ENCODE assay signal across 24 cellular contexts in genomic region chr6:70657706-70658105, GRCh38.
"Had no signal": no experiment of that assay in that cellular context is flagged by ENCODE, and none has a peak within 500 bp of the region (broad histone marks: within the 10 kb centered on the region; RNA-seq: fewer than 3 reads in every experiment).

No MANE protein-coding gene starts in this region.

- H3K27me3 Mint-ChIP-seq: activated CD8-positive, alpha-beta T cell treated with anti-CD3 and anti-CD28 coated beads for 36 hours had no signal

- ATAC-seq: activated CD8-positive, alpha-beta T cell treated with anti-CD3 and anti-CD28 coated beads for 36 hours; left cardiac atrium; mucosa of descending colon; stimulated activated naive CD8-positive, alpha-beta T cell treated with anti-CD3 and anti-CD28 coated beads, Interleukin-15, Interleukin-2, amounts not matched to agents 100 U/mL and 50 U/mL, for 24 hours had no signal

- H3K27ac ChIP-seq: brain microvascular endothelial cell, dorsolateral prefrontal cortex, prostate gland, right atrium auricular region, tibial nerve, uterus had no signal

- H3K9me3 ChIP-seq: mucosa of descending colon, prostate gland, right atrium auricular region, tibial nerve, uterus had no signal

- H3K27ac Mint-ChIP-seq: activated B cell treated with CpG ODN at 0.5 μM for 24 hours; activated CD8-positive, alpha-beta T cell treated with anti-CD3 and anti-CD28 coated beads for 36 hours; activated naive CD4-positive, alpha-beta T cell treated with anti-CD3 and anti-CD28 coated beads for 36 hours; activated T-helper 2 cell treated with anti-CD3 and anti-CD28 coated beads, Interferon-gamma antibody, Interleukin-2, Interleukin-4, amounts not matched to agents 10 μg/mL and 5 μg/mL and 100 μg/mL, durations not matched to agents 14 hours and 24 hours and 36 hours; naive B cell had no signal

- H3K4me1 Mint-ChIP-seq: activated B cell treated with CpG ODN at 0.5 μM for 24 hours, naive B cell, neural crest cell had no signal

- DNase-seq: activated B cell treated with CpG ODN at 0.5 μM for 24 hours; activated CD4-positive, alpha-beta T cell treated with anti-CD3 and anti-CD28 coated beads for 48 hours; activated CD8-positive, alpha-beta T cell treated with anti-CD3 and anti-CD28 coated beads for 36 hours; activated naive CD4-positive, alpha-beta T cell treated with anti-CD3 and anti-CD28 coated beads for 36 hours; activated T-cell treated with anti-CD3 and anti-CD28 coated beads, Interleukin-2, amount 50 U/mL, for 1 hour; aorta; brain microvascular endothelial cell; central memory CD4-positive, alpha-beta T cell; dorsolateral prefrontal cortex; foreskin fibroblast; hippocampal formation; left cardiac atrium; mesenchymal stem cell; mucosa of descending colon; naive B cell; stimulated activated CD4-positive, alpha-beta T cell treated with anti-CD3 and anti-CD28 coated beads, Interleukin-2, amount 100 ng/mL, for 24 hours; stimulated activated naive CD8-positive, alpha-beta T cell treated with anti-CD3 and anti-CD28 coated beads, Interleukin-15, Interleukin-2, amounts not matched to agents 100 U/mL and 50 U/mL, for 24 hours; substantia nigra; uterus had no signal

- H3K4me3 ChIP-seq: dorsolateral prefrontal cortex, mucosa of descending colon, prostate gland, right atrium auricular region, tibial nerve, uterus had no signal

- H3K9me3 Mint-ChIP-seq: activated B cell treated with CpG ODN at 0.5 μM for 24 hours; activated CD8-positive, alpha-beta T cell treated with anti-CD3 and anti-CD28 coated beads for 36 hours; activated naive CD4-positive, alpha-beta T cell treated with anti-CD3 and anti-CD28 coated beads for 36 hours; activated T-helper 2 cell treated with anti-CD3 and anti-CD28 coated beads, Interferon-gamma antibody, Interleukin-2, Interleukin-4, amounts not matched to agents 10 μg/mL and 5 μg/mL and 100 μg/mL, durations not matched to agents 14 hours and 24 hours and 36 hours; naive B cell had no signal

- H3K4me1 ChIP-seq: prostate gland, right atrium auricular region, tibial nerve, uterus had no signal

- H3K4me3 Mint-ChIP-seq: activated B cell treated with CpG ODN at 0.5 μM for 24 hours; activated CD8-positive, alpha-beta T cell treated with anti-CD3 and anti-CD28 coated beads for 36 hours; activated naive CD4-positive, alpha-beta T cell treated with anti-CD3 and anti-CD28 coated beads for 36 hours; naive B cell; neural crest cell had no signal

- H3K27me3 ChIP-seq: brain microvascular endothelial cell, dorsolateral prefrontal cortex, right atrium auricular region, tibial nerve, uterus had no signal

- H3K36me3 ChIP-seq: brain microvascular endothelial cell, prostate gland, right atrium auricular region, tibial nerve, uterus had no signal
